In genomic region chr1:94737124-94737998, GRCh38 we compare ENCODE assay signal across 15 cellular contexts.
DNase-seq lines count a peak whose midpoint lies in the region; ATAC-seq and TF ChIP-seq lines count a peak whose summit lies in the region.
"Had no signal": no experiment of that assay in that cellular context is flagged by ENCODE, and none has a peak within 500 bp of the region (broad histone marks: within the 10 kb centered on the region; RNA-seq: fewer than 3 reads in every experiment).

No MANE protein-coding gene starts in this region.

- no peaks in the 10 kb centered on the region for H3K27me3 Mint-ChIP-seq in neural crest cell (ENCODE audit: low read depth)
- peaks cover 20 to 28% of the 10 kb centered on the region in 2 donors for H3K27me3 Mint-ChIP-seq in CD8-positive, alpha-beta memory T cell

- no peak for TF ChIP-seq EP300 in tibial nerve (IDR thresholded peaks at IDR 0.05)

- no peak for ATAC-seq in HG02571 (IDR thresholded peaks at IDR 0.05; ENCODE audit: unreplicated experiment)
- ATAC-seq: activated T-helper 17 cell treated with anti-CD3 and anti-CD28 coated beads, Interleukin-2, amount 50 U/mL, for 72 hours; lower lobe of right lung had no signal

- H3K36me3 Mint-ChIP-seq in neural crest cell (ENCODE audit: low read depth): no peaks in the 10 kb centered on the region
- H3K36me3 Mint-ChIP-seq in CD8-positive, alpha-beta memory T cell: no peaks in the 10 kb centered on the region

- POLR2A ChIA-PET in CD8-positive, alpha-beta memory T cell (lab: Charles Lee): no interaction called here

- CTCF ChIA-PET in CD8-positive, alpha-beta memory T cell (lab: Charles Lee): no interaction called here

- H3K4me1 ChIP-seq in tibial nerve: peaks cover 0 to 47% (median 6%) of the 10 kb centered on the region in 4 donors
- H3K4me1 ChIP-seq in CD8-positive, alpha-beta memory T cell (ENCODE audit: insufficient read depth, low read length): no peaks in the 10 kb centered on the region

- 54 to 60% methylated on average over 5 of the region's 5 CpGs for WGBS in tibial nerve, 2 donors

- H3K4me3 ChIP-seq in choroid plexus epithelial cell (ENCODE audit: low read depth, low read length) (no peak overlapping the region), tibial nerve (no peak overlapping the region)
- H3K4me3 ChIP-seq in CD8-positive, alpha-beta memory T cell (ENCODE audit: low read length): no peak overlapping the region
- H3K4me3 ChIP-seq: lower lobe of right lung, spleen, thoracic aorta had no signal

- no peaks in the 10 kb centered on the region for H3K9me3 ChIP-seq in tibial nerve
- H3K9me3 ChIP-seq in CD8-positive, alpha-beta memory T cell (ENCODE audit: low read length): no peaks in the 10 kb centered on the region
- H3K9me3 ChIP-seq: lower lobe of right lung, spleen, thoracic aorta had no signal

- no peak overlapping the region for H3K27ac ChIP-seq in tibial nerve
- H3K27ac ChIP-seq in CD8-positive, alpha-beta memory T cell (ENCODE audit: low read depth, low read length): no peak overlapping the region
- H3K27ac ChIP-seq: lower lobe of right lung, thoracic aorta had no signal

- H3K36me3 ChIP-seq in tibial nerve: no peaks in the 10 kb centered on the region
- no peaks in the 10 kb centered on the region for H3K36me3 ChIP-seq in CD8-positive, alpha-beta memory T cell (ENCODE audit: insufficient read depth, low read length)
- H3K36me3 ChIP-seq: lower lobe of right lung, spleen, thoracic aorta had no signal

- no peaks in the 10 kb centered on the region for H3K9me3 Mint-ChIP-seq in neural crest cell
- H3K9me3 Mint-ChIP-seq in CD8-positive, alpha-beta memory T cell: peaks cover 0 to 3% (median 0%) of the 10 kb centered on the region in 5 donors
- H3K9me3 Mint-ChIP-seq: activated T-helper 17 cell treated with anti-CD3 and anti-CD28 coated beads, Interleukin-2, amount 50 U/mL, for 72 hours had no signal

- TF ChIP-seq CTCF in choroid plexus epithelial cell (conservative IDR thresholded peaks at IDR 0.05; ENCODE audit: low read depth, low read length) (no peak), neural crest cell (conservative IDR thresholded peaks at IDR 0.05) (no peak), tibial nerve (IDR thresholded peaks at IDR 0.05) (no peak)

- H3K27me3 ChIP-seq in tibial nerve: no peaks in the 10 kb centered on the region
- H3K27me3 ChIP-seq in CD8-positive, alpha-beta memory T cell (ENCODE audit: insufficient read depth, low read length, poor library complexity, severe bottlenecking): no peaks in the 10 kb centered on the region
- H3K27me3 ChIP-seq: spleen had no signal

- peak overlapping the region; percentile 51 for H3K27ac Mint-ChIP-seq in neural crest cell (ENCODE audit: unreplicated experiment)
- H3K27ac Mint-ChIP-seq in CD8-positive, alpha-beta memory T cell: no peak overlapping the region
- H3K27ac Mint-ChIP-seq: activated T-helper 17 cell treated with anti-CD3 and anti-CD28 coated beads, Interleukin-2, amount 50 U/mL, for 72 hours had no signal

- DNase-seq in HCEC 1CT (peak; percentile 74), NCI-H226 (peak; percentile 29), choroid plexus epithelial cell (ENCODE audit: low read depth) (peak; percentile 83), neural crest cell (ENCODE audit: low read depth, low spot score) (no peak), tibial nerve (ENCODE audit: low spot score in 2 of 2) (no peak)
- DNase-seq in CD8-positive, alpha-beta memory T cell: no peak
- DNase-seq: activated CD4-positive, alpha-beta T cell treated with anti-CD3 and anti-CD28 coated beads for 48 hours; hypothalamus; lower lobe of right lung; NCI-H510A treated with DMSO at 0.1 percent for 48 hours; nucleus accumbens; spleen had no signal

- no peak overlapping the region for H3K4me3 Mint-ChIP-seq in neural crest cell
- no peak overlapping the region for H3K4me3 Mint-ChIP-seq in CD8-positive, alpha-beta memory T cell
- H3K4me3 Mint-ChIP-seq: activated T-helper 17 cell treated with anti-CD3 and anti-CD28 coated beads, Interleukin-2, amount 50 U/mL, for 72 hours had no signal

- H3K4me1 Mint-ChIP-seq in neural crest cell: peaks cover 9% of the 10 kb centered on the region
- H3K4me1 Mint-ChIP-seq in CD8-positive, alpha-beta memory T cell: no peaks in the 10 kb centered on the region
- H3K4me1 Mint-ChIP-seq: activated T-helper 17 cell treated with anti-CD3 and anti-CD28 coated beads, Interleukin-2, amount 50 U/mL, for 72 hours had no signal

- TF ChIP-seq POLR2A in tibial nerve (IDR thresholded peaks at IDR 0.05): no peak

Comparison
In these comparisons a context has a peak if more than half of its experiments do, and no peak if none do; other contexts are left out.
1. DNase-seq: peak in HCEC 1CT (single experiment), NCI-H226 (single experiment) and choroid plexus epithelial cell (single experiment); none in neural crest cell (single experiment), tibial nerve (0 of 2) and CD8-positive, alpha-beta memory T cell (0 of 5).